ENCODE assay signal across 26 cellular contexts in the genomic region with DNA sequence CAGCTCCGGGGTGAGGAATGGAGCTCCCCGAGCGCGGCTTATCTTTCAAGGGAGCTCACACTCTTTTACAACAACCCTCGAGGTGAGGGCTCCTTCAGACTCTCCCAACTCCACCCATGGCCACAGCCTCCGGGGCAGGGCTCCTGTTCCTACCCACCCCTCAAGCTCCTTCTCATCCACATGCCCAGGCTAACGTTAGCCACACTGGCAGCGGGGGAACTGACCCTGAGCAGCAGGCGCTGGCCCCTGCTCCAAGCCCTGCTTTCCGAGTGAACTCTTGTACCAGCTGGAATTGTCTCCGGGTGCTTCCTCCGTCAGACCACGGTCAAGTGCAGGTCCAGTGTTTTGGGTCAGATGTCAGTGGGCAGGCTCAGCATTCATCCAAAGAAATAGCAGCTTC.
"Had no signal": no experiment of that assay in that cellular context is flagged by ENCODE, and none has a peak within 500 bp of the region (broad histone marks: within the 10 kb centered on the region; RNA-seq: fewer than 3 reads in every experiment).

No MANE protein-coding gene starts in this region.

- H2AFZ ChIP-seq: neural progenitor cell had no signal

- H3K27me3 ChIP-seq: neural progenitor cell, pancreas, sigmoid colon, tibial artery, upper lobe of right lung had no signal

- DNase-seq: hypothalamus; immature natural killer cell; kidney; left colon; left lung; lower lobe of right lung; mesendoderm; naive B cell; natural killer cell; nephron progenitor cell; retina; sigmoid colon; small intestine; spleen; stimulated activated CD4-positive, alpha-beta T cell treated with anti-CD3 and anti-CD28 coated beads, Interleukin-4, amount 100 ng/mL, for 24 hours; stimulated activated naive CD4-positive, alpha-beta T cell; tibial artery; trophoblast cell; upper lobe of right lung had no signal

- H3K27ac ChIP-seq: left lung, lower lobe of right lung, neural progenitor cell, pancreas, prostate gland, sigmoid colon, spleen, suprapubic skin, thoracic aorta, tibial artery, upper lobe of right lung had no signal

- FAIRE-seq: islet of Langerhans, kidney, pancreas, small intestine, urothelium cell line had no signal

- H3K9ac ChIP-seq: neural progenitor cell had no signal

- H3K9me3 ChIP-seq: left lung, lower lobe of right lung, pancreas, prostate gland, sigmoid colon, spleen, suprapubic skin, thoracic aorta, tibial artery, upper lobe of right lung had no signal

- H3K4me3 ChIP-seq: left lung, lower lobe of right lung, neural progenitor cell, pancreas, prostate gland, sigmoid colon, spleen, suprapubic skin, thoracic aorta, tibial artery had no signal

- H3K36me3 ChIP-seq: left lung, lower lobe of right lung, neural progenitor cell, pancreas, prostate gland, sigmoid colon, spleen, suprapubic skin, thoracic aorta, tibial artery, upper lobe of right lung had no signal

- H3K4me2 ChIP-seq: neural progenitor cell had no signal

- H3K4me1 ChIP-seq: left lung, lower lobe of right lung, neural progenitor cell, pancreas, prostate gland, sigmoid colon, suprapubic skin, tibial artery, upper lobe of right lung had no signal
